ENCODE assay signal across 28 cellular contexts in genomic region chr1:12771186-12771585, GRCh38. TPM values are rescaled to one million over a fixed set of nuclear protein-coding genes. Genes with fewer than 3 reads are reported as not detected.
"Had no signal": no experiment of that assay in that cellular context is flagged by ENCODE, and none has a peak within 500 bp of the region (broad histone marks: within the 10 kb centered on the region; RNA-seq: fewer than 3 reads in every experiment).

No MANE protein-coding gene starts in this region.

- ATAC-seq: gastrocnemius medialis, heart right ventricle, left cardiac atrium, left lung, left ventricle myocardium superior, lower lobe of right lung had no signal

- H3K4me3 ChIP-seq: coronary artery, dorsolateral prefrontal cortex, esophagus squamous epithelium, gastrocnemius medialis, heart right ventricle, left lung, lower lobe of right lung had no signal

- H3K27ac ChIP-seq: coronary artery, dorsolateral prefrontal cortex, esophagus squamous epithelium, gastrocnemius medialis, heart right ventricle, left lung, lower lobe of right lung had no signal

- H3K36me3 ChIP-seq: esophagus squamous epithelium, gastrocnemius medialis, heart right ventricle, left lung, lower lobe of right lung had no signal

- H3K9me3 ChIP-seq: esophagus squamous epithelium, gastrocnemius medialis, left lung, lower lobe of right lung had no signal

- DNase-seq: dermis blood vessel endothelial cell; dorsolateral prefrontal cortex; effector CD4-positive, alpha-beta T cell; effector memory CD4-positive, alpha-beta T cell; esophagus squamous epithelium; foreskin fibroblast; foreskin melanocyte; gastrocnemius medialis; glutamatergic neuron; head of caudate nucleus; heart right ventricle; hippocampal formation; left cardiac atrium; left lung; left ventricle myocardium superior; lower lobe of right lung; mesenchymal stem cell; midbrain had no signal

- H3K4me1 ChIP-seq: esophagus squamous epithelium, gastrocnemius medialis, heart right ventricle, left lung, lower lobe of right lung had no signal

RNA-seq across cellular contexts. Expression of gene PRAMEF12, which starts 2.4 kb away (rescaled TPM):
- total RNA-seq: cerebellum, dermis blood vessel endothelial cell, dorsolateral prefrontal cortex, endothelial cell of umbilical vein, epithelial cell of proximal tubule, esophagus squamous epithelium, gastrocnemius medialis, glomerular endothelial cell, heart right ventricle, left cardiac atrium, left lung, left ventricle myocardium superior, lower leg skin, lower lobe of right lung, lung microvascular endothelial cell, mononuclear cell, mucosa of gallbladder had no signal

RNA-seq across cellular contexts. Expression of gene PRAMEF1, which starts 20.0 kb away (rescaled TPM):
- total RNA-seq: cerebellum, dermis blood vessel endothelial cell, dorsolateral prefrontal cortex, endothelial cell of umbilical vein, epithelial cell of proximal tubule, esophagus squamous epithelium, gastrocnemius medialis, glomerular endothelial cell, heart right ventricle, kidney epithelial cell, left cardiac atrium, left lung, left ventricle myocardium superior, lower leg skin, lower lobe of right lung, lung microvascular endothelial cell, mononuclear cell, mucosa of gallbladder had no signal

RNA-seq across cellular contexts. Expression of gene CFAP107, which starts 25.2 kb away (rescaled TPM):
- total RNA-seq: dermis blood vessel endothelial cell, endothelial cell of umbilical vein, epithelial cell of proximal tubule, esophagus squamous epithelium, gastrocnemius medialis, glomerular endothelial cell, heart right ventricle, kidney epithelial cell, left cardiac atrium, left ventricle myocardium superior, lung microvascular endothelial cell, mononuclear cell, mucosa of gallbladder had no signal

RNA-seq across cellular contexts. Expression of gene AADACL3, which starts 55.3 kb away (rescaled TPM):
- total RNA-seq: cerebellum, dermis blood vessel endothelial cell, dorsolateral prefrontal cortex, endothelial cell of umbilical vein, epithelial cell of proximal tubule, esophagus squamous epithelium, gastrocnemius medialis, glomerular endothelial cell, heart right ventricle, kidney epithelial cell, left lung, left ventricle myocardium superior, lower lobe of right lung, lung microvascular endothelial cell, mononuclear cell, mucosa of gallbladder had no signal
